10 cellular contexts compared by ENCODE assay signal in the genomic region with DNA sequence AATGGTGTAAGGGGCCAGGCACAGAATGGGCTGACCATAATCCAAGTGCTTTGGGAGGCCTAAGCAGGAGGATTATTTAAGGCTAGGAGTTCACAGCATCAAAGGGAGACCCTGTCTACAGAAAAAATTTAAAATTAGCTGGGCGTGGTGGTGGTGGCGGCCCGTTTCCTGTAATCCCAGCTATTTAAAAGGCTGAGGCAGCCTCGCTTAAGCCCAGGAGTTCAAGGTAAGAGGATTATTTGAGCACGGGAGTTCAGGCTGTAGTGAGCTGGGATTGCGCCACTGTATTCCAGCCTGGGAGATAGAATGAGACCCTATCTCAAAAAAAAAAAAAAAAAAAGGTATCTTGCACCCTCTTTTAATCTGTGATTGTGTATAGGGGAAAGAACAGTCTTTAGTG. TPM values are rescaled to one million over a fixed set of nuclear protein-coding genes. Genes with fewer than 3 reads are reported as not detected.
DNase-seq lines count a peak whose midpoint lies in the region; ATAC-seq and TF ChIP-seq lines count a peak whose summit lies in the region.
"Had no signal": no experiment of that assay in that cellular context is flagged by ENCODE, and none has a peak within 500 bp of the region (broad histone marks: within the 10 kb centered on the region; RNA-seq: fewer than 3 reads in every experiment).

No MANE protein-coding gene starts in this region.

- peak overlapping the region; percentile 23 for H3K9ac ChIP-seq in iPS-20b (ENCODE audit: low read depth, low read length)

- no peaks in the 10 kb centered on the region for H3K27me3 ChIP-seq in iPS-20b (ENCODE audit: insufficient read depth, low read length)

- POLR2A ChIA-PET in activated CD8-positive, alpha-beta T cell treated with anti-CD3 and anti-CD28 coated beads, Interleukin-2, amount 10 ng/mL, durations not matched to agents 7 days and 5 days (lab: Charles Lee), result interaction anchor here (0.6 to 1.2 kb wide), 5 partner anchors 25 to 201 kb away, joined by 3 to 6 read pairs (median 3); partner anchors contain the start of genes PFKFB4 and ZNF589

- ATAC-seq in activated CD8-positive, alpha-beta T cell treated with anti-CD3 and anti-CD28 coated beads, Interleukin-2, amount 10 ng/mL, durations not matched to agents 7 days and 5 days, result no peak
- no peak for ATAC-seq in GM19395 (IDR thresholded peaks at IDR 0.05; ENCODE audit: unreplicated experiment)
- ATAC-seq in HG03196 (IDR thresholded peaks at IDR 0.05; ENCODE audit: unreplicated experiment), result no peak

- CTCF ChIA-PET in activated CD8-positive, alpha-beta T cell treated with anti-CD3 and anti-CD28 coated beads, Interleukin-2, amount 10 ng/mL, durations not matched to agents 7 days and 5 days (lab: Charles Lee), result interaction anchor here (0.8 to 3.6 kb wide), 5 partner anchors 9 to 116 kb away, joined by 4 to 19 read pairs (median 10); no protein-coding TSS in a partner anchor

- peaks cover 43% of the 10 kb centered on the region for H3K4me1 Mint-ChIP-seq in activated CD8-positive, alpha-beta T cell treated with anti-CD3 and anti-CD28 coated beads, Interleukin-2, amount 10 ng/mL, durations not matched to agents 7 days and 5 days (ENCODE audit: low read depth)

- H3K27ac ChIP-seq in 22Rv1, result peak overlapping the region; percentile 87; the same call in 1 of the 2 replicates
- H3K27ac ChIP-seq in iPS-20b (ENCODE audit: low read length), result no peak overlapping the region

- no peak for DNase-seq in GM12865 (ENCODE audit: low read depth)
- DNase-seq in activated CD8-positive, alpha-beta T cell treated with anti-CD3 and anti-CD28 coated beads, Interleukin-2, amount 10 ng/mL, durations not matched to agents 7 days and 5 days, result no peak
- no peak for DNase-seq in NK-92 treated with Interleukin-12 subunit alpha and Interleukin-12 subunit beta, amount 100 ng/mL, for 24 hours (lab: John Stamatoyannopoulos, UW)
- DNase-seq in NCI-H2107 treated with DMSO at 0.1 percent for 48 hours (lab: John Stamatoyannopoulos, UW; ENCODE audit: unreplicated experiment), result no peak
- DNase-seq: NCI-H446 treated with DMSO at 0.1 percent for 48 hours, occipital lobe had no signal

- H3K9me3 Mint-ChIP-seq in activated CD8-positive, alpha-beta T cell treated with anti-CD3 and anti-CD28 coated beads, Interleukin-2, amount 10 ng/mL, durations not matched to agents 7 days and 5 days (ENCODE audit: insufficient read depth), result no peaks in the 10 kb centered on the region

- TF ChIP-seq CTCF in 22Rv1 (IDR thresholded peaks at IDR 0.05), result no peak
- TF ChIP-seq CTCF in GM12865 (IDR thresholded peaks at IDR 0.05; ENCODE audit: insufficient read depth, low read depth, low read length, missing control alignments), result no peak

- H3K27ac Mint-ChIP-seq in activated CD8-positive, alpha-beta T cell treated with anti-CD3 and anti-CD28 coated beads, Interleukin-2, amount 10 ng/mL, durations not matched to agents 7 days and 5 days, result peak overlapping the region; percentile 69

- no peaks in the 10 kb centered on the region for H3K9me3 ChIP-seq in iPS-20b (ENCODE audit: insufficient read depth, low read depth, low read length)

- peaks cover 40% of the 10 kb centered on the region for H3K36me3 Mint-ChIP-seq in activated CD8-positive, alpha-beta T cell treated with anti-CD3 and anti-CD28 coated beads, Interleukin-2, amount 10 ng/mL, durations not matched to agents 7 days and 5 days (ENCODE audit: low read depth)

- no peaks in the 10 kb centered on the region for H3K27me3 Mint-ChIP-seq in activated CD8-positive, alpha-beta T cell treated with anti-CD3 and anti-CD28 coated beads, Interleukin-2, amount 10 ng/mL, durations not matched to agents 7 days and 5 days (ENCODE audit: low read depth)

- H3K36me3 ChIP-seq in iPS-20b (ENCODE audit: insufficient read depth, low read depth, low read length), result peaks cover 36% of the 10 kb centered on the region

- 0 out of 2 replicates have a peak, but pooled peaks cover 4% of the 10 kb centered on the region for H3K4me1 ChIP-seq in iPS-20b (ENCODE audit: insufficient read depth, low read length)

- H3K4me3 ChIP-seq in GM12865 (ENCODE audit: low read depth, low read length), result peak overlapping the region; percentile 93; the same call in 1 of the 2 replicates
- H3K4me3 ChIP-seq in iPS-20b (ENCODE audit: low read length), result peak overlapping the region; percentile 97

- H3K4me3 Mint-ChIP-seq in activated CD8-positive, alpha-beta T cell treated with anti-CD3 and anti-CD28 coated beads, Interleukin-2, amount 10 ng/mL, durations not matched to agents 7 days and 5 days, result peak overlapping the region; percentile 97

RNA-seq across cellular contexts. Expression of gene TMA7, which starts 1.9 kb away (rescaled TPM):
- total RNA-seq in activated CD8-positive, alpha-beta T cell treated with anti-CD3 and anti-CD28 coated beads, Interleukin-2, amount 10 ng/mL, durations not matched to agents 7 days and 5 days, result 100 to 1,000 TPM; 339 to 364 TPM

RNA-seq across cellular contexts. Expression of gene CCDC51, which starts 2.0 kb away (rescaled TPM):
- 10 to 100 TPM; 16.3 to 16.5 TPM for total RNA-seq in activated CD8-positive, alpha-beta T cell treated with anti-CD3 and anti-CD28 coated beads, Interleukin-2, amount 10 ng/mL, durations not matched to agents 7 days and 5 days

RNA-seq across cellular contexts. Expression of gene ATRIP, which starts 4.6 kb away (rescaled TPM):
- 10 to 100 TPM; 18.8 to 20.3 TPM for total RNA-seq in activated CD8-positive, alpha-beta T cell treated with anti-CD3 and anti-CD28 coated beads, Interleukin-2, amount 10 ng/mL, durations not matched to agents 7 days and 5 days

RNA-seq across cellular contexts. Expression of gene PLXNB1, which starts 12.1 kb away (rescaled TPM):
- total RNA-seq in activated CD8-positive, alpha-beta T cell treated with anti-CD3 and anti-CD28 coated beads, Interleukin-2, amount 10 ng/mL, durations not matched to agents 7 days and 5 days, result 1 to 10 TPM in 1 of 2 experiments, under 1 TPM in 1; 0.76 to 1.7 TPM
